Comparison of ENCODE assay signal across 23 cellular contexts in genomic region chrX:38973327-38973726, GRCh38.
DNase-seq lines count a peak whose midpoint lies in the region; ATAC-seq and TF ChIP-seq lines count a peak whose summit lies in the region.
"Had no signal": no experiment of that assay in that cellular context is flagged by ENCODE, and none has a peak within 500 bp of the region (broad histone marks: within the 10 kb centered on the region; RNA-seq: fewer than 3 reads in every experiment).

No MANE protein-coding gene starts in this region.

- no peak overlapping the region for H3K27ac Mint-ChIP-seq in HFFc6
- H3K27ac Mint-ChIP-seq in WTC11: no peak overlapping the region
- H3K27ac Mint-ChIP-seq: CD8-positive, alpha-beta T cell had no signal

- H3K9ac ChIP-seq in trophoblast cell (ENCODE audit: low read length): no peak overlapping the region

- intact Hi-C loops in spleen (cut with DNase I; ENCODE audit: low total_unique reads): no loop called here

- no peak overlapping the region for H2BK12ac ChIP-seq in trophoblast cell (ENCODE audit: low read length)

- POLR2A ChIA-PET in WTC11 (lab: Charles Lee): no interaction called here

- H3K79me1 ChIP-seq in trophoblast cell (ENCODE audit: low read length): no peaks in the 10 kb centered on the region

- H3K9me3 Mint-ChIP-seq in HFFc6 (no peaks in the 10 kb centered on the region), WTC11 (no peaks in the 10 kb centered on the region)
- H3K9me3 Mint-ChIP-seq: CD8-positive, alpha-beta T cell had no signal

- H3K9me3 ChIP-seq in trophoblast cell (ENCODE audit: insufficient read depth, low read depth, low read length) (no peaks in the 10 kb centered on the region), spleen (no peaks in the 10 kb centered on the region)
- H3K9me3 ChIP-seq: thyroid gland had no signal

- H2AK5ac ChIP-seq in trophoblast cell (ENCODE audit: low read length): no peak overlapping the region

- no peaks in the 10 kb centered on the region for H3K36me3 ChIP-seq in trophoblast cell (ENCODE audit: control insufficient read depth in 1 of 2, insufficient read depth in 2 of 2, low read length in 2 of 2)
- no peaks in the 10 kb centered on the region for H3K36me3 ChIP-seq in spleen
- H3K36me3 ChIP-seq: thyroid gland had no signal

- H2BK120ac ChIP-seq in trophoblast cell (ENCODE audit: insufficient read depth, low read length, poor library complexity): no peak overlapping the region

- no peak overlapping the region for H3K4me3 Mint-ChIP-seq in HFFc6
- H3K4me3 Mint-ChIP-seq in WTC11: no peak overlapping the region
- H3K4me3 Mint-ChIP-seq: CD8-positive, alpha-beta T cell; neural crest cell had no signal

- H3K4me2 ChIP-seq in trophoblast cell (ENCODE audit: low read length): no peak overlapping the region

- H3K4me1 Mint-ChIP-seq in HFFc6 (ENCODE audit: low read depth): peaks cover 12% of the 10 kb centered on the region; the same call in 1 of the 2 replicates
- H3K4me1 Mint-ChIP-seq in WTC11: no peaks in the 10 kb centered on the region

- H3K4me3 ChIP-seq in trophoblast cell (ENCODE audit: low read depth, low read length) (no peak overlapping the region), spleen (no peak overlapping the region)
- H3K4me3 ChIP-seq: thyroid gland had no signal

- DNase-seq in HFFc6: peak; percentile 0
- DNase-seq in NCI-H69 (lab: John Stamatoyannopoulos, UW): peak; percentile 19
- peak; percentile 48 for DNase-seq in dedifferentiated amniotic fluid mesenchymal stem cell (ENCODE audit: extremely low spot score)
- peak; percentile 49 to 76 for DNase-seq in trophoblast cell
- DNase-seq in spleen: no peak
- DNase-seq in WTC11 (ENCODE audit: low spot score): no peak
- DNase-seq: activated CD4-positive, alpha-beta T cell treated with anti-CD3 and anti-CD28 coated beads, Interleukin-2, amount 50 U/mL, for 4 hours; activated T-cell treated with anti-CD3 and anti-CD28 coated beads for 4 hours; amniotic stem cell; CD8-positive, alpha-beta T cell; Kasumi-1; NCI-H748 treated with DMSO at 0.1 percent for 48 hours; posterior cingulate gyrus; SHP77; stimulated activated CD4-positive, alpha-beta T cell treated with anti-CD3 and anti-CD28 coated beads, Interleukin-2, amount 100 ng/mL, for 24 hours; stimulated activated naive CD4-positive, alpha-beta T cell; T-helper 1 cell; thyroid gland had no signal

- CTCF ChIA-PET in WTC11 (lab: Charles Lee): no interaction called here

- no peak overlapping the region for H3K18ac ChIP-seq in trophoblast cell (ENCODE audit: low read length)

- H4K8ac ChIP-seq in trophoblast cell (ENCODE audit: low read depth, low read length): no peak overlapping the region

- H3K27me3 Mint-ChIP-seq in HFFc6 (ENCODE audit: insufficient read depth) (peaks cover 2% of the 10 kb centered on the region; the same call in 1 of the 2 replicates), WTC11 (ENCODE audit: low read depth) (no peaks in the 10 kb centered on the region)

- H3K4ac ChIP-seq in trophoblast cell (ENCODE audit: low read depth, low read length): no peak overlapping the region

- H3K36me3 Mint-ChIP-seq in HFFc6 (ENCODE audit: low read depth): no peaks in the 10 kb centered on the region
- H3K36me3 Mint-ChIP-seq in WTC11: no peaks in the 10 kb centered on the region
- H3K36me3 Mint-ChIP-seq: CD8-positive, alpha-beta T cell had no signal

- ATAC-seq in HG03139 (IDR thresholded peaks at IDR 0.05; ENCODE audit: unreplicated experiment) (no peak), WTC11 (no peak)
- ATAC-seq: CD8-positive, alpha-beta T cell; HCT116; left lobe of liver had no signal

- H2BK5ac ChIP-seq in trophoblast cell (ENCODE audit: low read depth, low read length, poor library complexity): no peak overlapping the region

- H2AFZ ChIP-seq in trophoblast cell (ENCODE audit: insufficient read depth, low read length, poor library complexity): no peak overlapping the region

- WGBS in trophoblast cell (ENCODE audit: extremely low coverage, insufficient coverage, insufficient read length): no CpG with 5 or more reads among the region's 3 CpGs
- WGBS in spleen, 5 donors: 65 to 76% (median 69%) methylated on average over 3 of the region's 3 CpGs

- H3K23ac ChIP-seq in trophoblast cell (ENCODE audit: low read length): no peak overlapping the region

- H3K27me3 ChIP-seq in trophoblast cell (ENCODE audit: insufficient read depth, low read length) (no peaks in the 10 kb centered on the region), spleen (replicated peaks in 1 of 7) (peaks cover 0 to 3% (median 0%) of the 10 kb centered on the region in 7 donors)
- H3K27me3 ChIP-seq: thyroid gland had no signal

- TF ChIP-seq CTCF in HFFc6 (IDR thresholded peaks at IDR 0.05): no peak
- TF ChIP-seq CTCF in spleen (IDR thresholded peaks at IDR 0.05 in 8 of 11, conservative IDR thresholded peaks at IDR 0.05 in 3 of 11): no peak
- TF ChIP-seq CTCF in WTC11 (IDR thresholded peaks at IDR 0.05): no peak

- no peaks in the 10 kb centered on the region for H3K79me2 ChIP-seq in trophoblast cell (ENCODE audit: control insufficient read depth, insufficient read depth, low read length, poor library complexity)

- no peak overlapping the region for H3K27ac ChIP-seq in trophoblast cell (ENCODE audit: low read depth, low read length)
- H3K27ac ChIP-seq in spleen: no peak overlapping the region
- H3K27ac ChIP-seq: thyroid gland, VCaP had no signal

- no peak overlapping the region for H4K91ac ChIP-seq in trophoblast cell (ENCODE audit: low read depth, low read length)

- H4K12ac ChIP-seq in trophoblast cell (ENCODE audit: low read depth, low read length): no peak overlapping the region

- no peak overlapping the region for H3K14ac ChIP-seq in trophoblast cell (ENCODE audit: low read length)

- no peak for TF ChIP-seq POLR2A in spleen (IDR thresholded peaks at IDR 0.05)

- no peaks in the 10 kb centered on the region for H3K4me1 ChIP-seq in trophoblast cell (ENCODE audit: control insufficient read depth in 1 of 2, insufficient read depth in 2 of 2, low read length in 2 of 2)
- no peaks in the 10 kb centered on the region for H3K4me1 ChIP-seq in spleen
- H3K4me1 ChIP-seq: thyroid gland had no signal

TF ChIP-seq in WTC11, 78 proteins besides CTCF, POLR2A, EP300 and RAD21:
- TF ChIP-seq JUN (CRISPR knock-in tag; IDR thresholded peaks at IDR 0.05) (no peak), EMX1 (CRISPR knock-in tag; IDR thresholded peaks at IDR 0.05) (no peak), ZNF317 (CRISPR knock-in tag; IDR thresholded peaks at IDR 0.05; ENCODE audit: borderline replicate concordance, low read depth) (no peak), ZBTB43 (CRISPR knock-in tag; IDR thresholded peaks at IDR 0.05) (no peak), GABPB1 (CRISPR knock-in tag; IDR thresholded peaks at IDR 0.05) (no peak), NR3C1 (CRISPR knock-in tag; conservative IDR thresholded peaks at IDR 0.05; ENCODE audit: low read depth) (no peak)

Comparison
In these comparisons a context has a peak if more than half of its experiments do, and no peak if none do; other contexts are left out.
1. DNase-seq: peak in HFFc6 (single experiment), NCI-H69 (single experiment), dedifferentiated amniotic fluid mesenchymal stem cell (single experiment) and trophoblast cell (2 of 2); none in spleen (single experiment) and WTC11 (single experiment).